ENCODE assay signal across 23 cellular contexts in genomic region chr9:4393806-4394523, GRCh38.
A peak's percentile ranks its signal among the peaks of the same experiment; 100 is the strongest.
DNase-seq lines count a peak whose midpoint lies in the region; ATAC-seq, FAIRE-seq and TF ChIP-seq lines count a peak whose summit lies in the region.
"Had no signal": no experiment of that assay in that cellular context is flagged by ENCODE, and none has a peak within 500 bp of the region (broad histone marks: within the 10 kb centered on the region; RNA-seq: fewer than 3 reads in every experiment).

No MANE protein-coding gene starts in this region.

- DNase-seq in AG09309 (ENCODE audit: low read depth) (no peak), LNCaP clone FGC (ENCODE audit: low read depth) (no peak), GM12878 (ENCODE audit: low read depth, low spot score) (no peak), kidney (no peak), NCI-H82 (lab: John Stamatoyannopoulos, UW) (no peak), neuronal stem cell (ENCODE audit: low spot score) (no peak), GM13977 (ENCODE audit: low spot score) (no peak)
- DNase-seq: C1 segment of cervical spinal cord; CD4-positive, alpha-beta memory T cell; COR-L47; DMS53; NCI-H1048; NCI-H1417; NCI-H1694; NCI-H2029 treated with DMSO at 0.1 percent for 48 hours; NCI-H510A; NCI-H748 treated with DMSO at 0.1 percent for 48 hours; Peyer's patch; SHP77 treated with DMSO at 0.1 percent for 48 hours had no signal

- no peak for ATAC-seq in GM12878
- ATAC-seq in GM19351 (IDR thresholded peaks at IDR 0.05; ENCODE audit: unreplicated experiment), result no peak
- ATAC-seq: HCT116 had no signal

- H3K27ac ChIP-seq in GM12878 (ENCODE audit: control insufficient read depth, insufficient read depth) (no peak overlapping the region), kidney (ENCODE audit: low read depth in 2 of 2, low read length in 2 of 2) (no peak overlapping the region), neuronal stem cell (replicated peaks; ENCODE audit: low read length) (no peak overlapping the region)
- H3K27ac ChIP-seq: KMS-11, Peyer's patch had no signal

- H3K27me3 ChIP-seq in GM12878 (replicated peaks in 1 of 2; ENCODE audit: control insufficient read depth in 2 of 2, insufficient read depth in 2 of 2, low read length in 1 of 2) (no peaks in the 10 kb centered on the region), neuronal stem cell (ENCODE audit: control insufficient read depth in 3 of 3, insufficient read depth in 3 of 3, low read depth in 1 of 3, low read length in 3 of 3) (no peaks in the 10 kb centered on the region)
- H3K27me3 ChIP-seq: Peyer's patch had no signal

- H2BK5ac ChIP-seq in neuronal stem cell (ENCODE audit: low read length), result no peak overlapping the region

- no peak overlapping the region for H4K91ac ChIP-seq in neuronal stem cell (ENCODE audit: low read depth, low read length, poor library complexity)

- H3K36me3 ChIP-seq in GM12878 (ENCODE audit: control insufficient read depth in 2 of 2, insufficient read depth in 2 of 2, low read length in 1 of 2) (no peaks in the 10 kb centered on the region), kidney (ENCODE audit: control insufficient read depth in 1 of 2, insufficient read depth in 2 of 2, low read length in 2 of 2) (no peaks in the 10 kb centered on the region), neuronal stem cell (replicated peaks in 1 of 2; ENCODE audit: control insufficient read depth in 2 of 2, insufficient read depth in 2 of 2, low read length in 2 of 2) (no peaks in the 10 kb centered on the region)
- H3K36me3 ChIP-seq: Peyer's patch had no signal

- H2BK12ac ChIP-seq in neuronal stem cell (ENCODE audit: low read length), result no peak overlapping the region

- H2BK120ac ChIP-seq in neuronal stem cell (ENCODE audit: low read depth, low read length), result no peak overlapping the region

- in situ Hi-C loops in GM12878 (cut with MboI), result no loop called here
- in situ Hi-C loops in GM13977 (cut with MboI; ENCODE audit: low pct_unique_long_range_greater_than_20kb, low sequenced_read_pairs, unreplicated experiment), result no loop called here

- no peak for TF ChIP-seq POLR2A in GM12878 (IDR thresholded peaks at IDR 0.05; ENCODE audit: low read depth, low read length)

- peak; percentile 19 for TF ChIP-seq CTCF in AG09309 (IDR thresholded peaks at IDR 0.05; ENCODE audit: control insufficient read depth, insufficient read depth, low read depth, low read length, missing control alignments)
- TF ChIP-seq CTCF in LNCaP clone FGC (IDR thresholded peaks at IDR 0.05; ENCODE audit: control insufficient read depth, extremely low read depth, insufficient read depth), result peak; percentile 22; the same call in 1 of the 2 replicates
- no peak for TF ChIP-seq CTCF in GM12878 (IDR thresholded peaks at IDR 0.05 in 2 of 3, conservative IDR thresholded peaks at IDR 0.05 in 1 of 3; ENCODE audit: control insufficient read depth in 2 of 3, extremely low read depth in 1 of 3, insufficient read depth in 1 of 3, low read depth in 3 of 3, low read length in 3 of 3)
- TF ChIP-seq CTCF in kidney (IDR thresholded peaks at IDR 0.05; ENCODE audit: borderline replicate concordance, extremely low read depth, insufficient read depth), result no peak
- no peak for TF ChIP-seq CTCF in GM13977 (IDR thresholded peaks at IDR 0.05; ENCODE audit: extremely low read depth, insufficient read depth, missing control alignments)

- no peak overlapping the region for H3K4me3 ChIP-seq in AG09309 (ENCODE audit: control insufficient read depth, low read depth, low read length)
- H3K4me3 ChIP-seq in LNCaP clone FGC (ENCODE audit: low read depth, low read length), result no peak overlapping the region
- H3K4me3 ChIP-seq in GM12878, result no peak overlapping the region
- no peak overlapping the region for H3K4me3 ChIP-seq in kidney (ENCODE audit: low read length in 2 of 2)
- no peak overlapping the region for H3K4me3 ChIP-seq in neuronal stem cell (ENCODE audit: low read length in 2 of 2)
- H3K4me3 ChIP-seq: Peyer's patch had no signal

- no peaks in the 10 kb centered on the region for H3K79me2 ChIP-seq in GM12878 (ENCODE audit: control insufficient read depth, insufficient read depth, low read length)

- RAD21 ChIA-PET in GM12878 (lab: Charles Lee; ENCODE audit: unreplicated experiment), result interaction anchor here (1.3 to 1.6 kb wide), 2 partner anchors 8 to 155 kb away, joined by 3 to 5 read pairs; no protein-coding TSS in a partner anchor

- no peak overlapping the region for H3K14ac ChIP-seq in neuronal stem cell (ENCODE audit: low read length)

- no peak overlapping the region for H2AK5ac ChIP-seq in neuronal stem cell (ENCODE audit: low read depth, low read length)

- H2BK15ac ChIP-seq in neuronal stem cell (ENCODE audit: low read length), result no peak overlapping the region

- H3K4ac ChIP-seq in neuronal stem cell (ENCODE audit: low read length), result no peak overlapping the region

- H3K9me3 ChIP-seq in GM12878 (replicated peaks; ENCODE audit: control insufficient read depth, insufficient read depth, low read length), result no peaks in the 10 kb centered on the region
- H3K9me3 ChIP-seq in kidney (ENCODE audit: control insufficient read depth in 1 of 2, low read length in 2 of 2), result no peaks in the 10 kb centered on the region
- no peaks in the 10 kb centered on the region for H3K9me3 ChIP-seq in neuronal stem cell (replicated peaks in 1 of 2; ENCODE audit: control insufficient read depth in 2 of 2, insufficient read depth in 1 of 2, low read depth in 1 of 2, low read length in 2 of 2)
- H3K9me3 ChIP-seq: Peyer's patch had no signal

- no peak overlapping the region for H3K23ac ChIP-seq in neuronal stem cell (ENCODE audit: low read depth, low read length, poor library complexity)

- no TSS peak for BruUV-seq in GM12878 (replicated peaks; lab: Mats Ljungman, UMichigan)

- no peak for TF ChIP-seq EP300 in GM12878 (IDR thresholded peaks at IDR 0.05; ENCODE audit: borderline replicate concordance in 1 of 2, control insufficient read depth in 1 of 2, low read depth in 2 of 2, low read length in 2 of 2)

- POLR2A ChIA-PET in GM12878 (lab: Charles Lee), result no interaction called here

- TF ChIP-seq RAD21 in GM12878 (IDR thresholded peaks at IDR 0.05; ENCODE audit: insufficient read depth, low read depth, low read length), result 0 out of 2 replicates have a peak, but pooled peaks have one; percentile 15

- SMC1A ChIA-PET in GM12878 (lab: Charles Lee; ENCODE audit: uncharacterized antibody, unreplicated experiment), result interaction anchor here (1.5 to 1.7 kb wide), 2 partner anchors 155 to 211 kb away, joined by 3 to 6 read pairs; no protein-coding TSS in a partner anchor

- no peaks in the 10 kb centered on the region for H4K20me1 ChIP-seq in GM12878 (ENCODE audit: control insufficient read depth, insufficient read depth)

- intact Hi-C loops in GM12878 (cut with micrococcal nuclease; ENCODE audit: unreplicated experiment), result no loop called here
- intact Hi-C loops in kidney (cut with DNase I), result no loop called here

- 71% methylated on average over 4 of the region's 4 CpGs for WGBS in GM12878 (ENCODE audit: insufficient coverage, insufficient replicate concordance, low lambda C conversion rate, missing lambda C conversion rate)
- no CpG with 5 or more reads among the region's 4 CpGs for WGBS in neuronal stem cell (ENCODE audit: extremely low coverage in 2 of 2, insufficient read length in 2 of 2, insufficient replicate concordance in 1 of 2), 2 donors

- CTCF ChIA-PET in GM12878 (lab: Yijun Ruan, JAX), result interaction anchor here (1.1 to 3.8 kb wide), 4 partner anchors 27 to 158 kb away, joined by 3 to 14 read pairs (median 8); no protein-coding TSS in a partner anchor

- H3K4me1 ChIP-seq in GM12878 (ENCODE audit: control insufficient read depth, insufficient read depth, low read length) (no peaks in the 10 kb centered on the region), kidney (ENCODE audit: control insufficient read depth in 1 of 2, insufficient read depth in 1 of 2, low read depth in 1 of 2, low read length in 2 of 2) (no peaks in the 10 kb centered on the region), neuronal stem cell (ENCODE audit: control insufficient read depth in 2 of 2, insufficient read depth in 1 of 2, low read depth in 1 of 2, low read length in 2 of 2) (peaks cover 0 to 4% of the 10 kb centered on the region in 2 donors)
- H3K4me1 ChIP-seq: Peyer's patch had no signal

- no peak overlapping the region for H4K8ac ChIP-seq in neuronal stem cell (ENCODE audit: low read depth, low read length)

- FAIRE-seq in GM12878 (lab: Jason Lieb, UNC) (no peak), kidney (lab: Jason Lieb, UNC) (peak; percentile 76)
- FAIRE-seq: A204.1 had no signal

- H3K4me2 ChIP-seq in GM12878 (ENCODE audit: control insufficient read depth, insufficient read depth) (no peak overlapping the region), neuronal stem cell (ENCODE audit: insufficient read depth, low read length, poor library complexity, severe bottlenecking) (no peak overlapping the region)
- H3K4me2 ChIP-seq: KMS-11 had no signal

- H3K9ac ChIP-seq in GM12878 (ENCODE audit: control insufficient read depth, insufficient read depth, low read length) (no peak overlapping the region), kidney (ENCODE audit: low read length in 2 of 2) (no peak overlapping the region), neuronal stem cell (ENCODE audit: low read depth, low read length, poor library complexity) (no peak overlapping the region)
- H3K9ac ChIP-seq: KMS-11 had no signal

- H2AFZ ChIP-seq in GM12878 (ENCODE audit: control insufficient read depth, low read depth, low read length) (no peak overlapping the region), neuronal stem cell (ENCODE audit: low read length) (no peak overlapping the region)

- no peaks in the 10 kb centered on the region for H3K79me1 ChIP-seq in neuronal stem cell (ENCODE audit: low read depth, low read length)

- no peak overlapping the region for H3K18ac ChIP-seq in neuronal stem cell (ENCODE audit: low read length)

TF ChIP-seq in GM12878, 131 proteins besides CTCF, POLR2A, EP300 and RAD21:
- TF ChIP-seq MEF2A (IDR thresholded peaks at IDR 0.05; ENCODE audit: insufficient read depth, low read depth, low read length) (no peak), NR2F1 (conservative IDR thresholded peaks at IDR 0.05) (peak; percentile 55)

Comparison
In these comparisons a context has a peak if more than half of its experiments do, and no peak if none do; other contexts are left out.
1. CTCF ChIP-seq: peak in AG09309 (single experiment) and LNCaP clone FGC (single experiment); none in GM12878 (0 of 3), kidney (single experiment) and GM13977 (single experiment).